1 cellular context compared by ENCODE assay signal in genomic region chr1:109263597-109264378, GRCh38.
TF ChIP-seq lines count a peak whose summit lies in the region.

No MANE protein-coding gene starts in this region.

TF ChIP-seq in H1, 55 proteins besides CTCF, POLR2A, EP300 and RAD21:
- TF ChIP-seq TAF7 (optimal IDR thresholded peaks at IDR 0.05; ENCODE audit: borderline replicate concordance, low read depth, low read length) (peak; percentile 97), BACH1 (IDR thresholded peaks at IDR 0.05; ENCODE audit: low read length) (no peak), PHF8 (conservative IDR thresholded peaks at IDR 0.05; ENCODE audit: low read depth, low read length) (no peak), SP4 (IDR thresholded peaks at IDR 0.05; ENCODE audit: low read length) (peak; percentile 73; the same call in 1 of the 2 replicates), HDAC2 (IDR thresholded peaks at IDR 0.05; ENCODE audit: borderline replicate concordance in 1 of 2, low read depth in 2 of 2, low read length in 2 of 2) (peak; percentile 92 to 99; a peak in 3 of 4 replicates), GABPA (IDR thresholded peaks at IDR 0.05; ENCODE audit: borderline replicate concordance, insufficient read depth, low read length) (no peak), USF2 (IDR thresholded peaks at IDR 0.05; ENCODE audit: low read length) (no peak), ASH2L (IDR thresholded peaks at IDR 0.05; ENCODE audit: low read length) (peak; percentile 61), GTF2F1 (IDR thresholded peaks at IDR 0.05; ENCODE audit: borderline replicate concordance, low read depth, low read length) (peak; percentile 76; the same call in 1 of the 2 replicates), SIRT6 (IDR thresholded peaks at IDR 0.05; ENCODE audit: low read length) (no peak), ATF2 (IDR thresholded peaks at IDR 0.05; ENCODE audit: low read length) (0 out of 2 replicates have a peak, but pooled peaks have one; percentile 48), CREB1 (IDR thresholded peaks at IDR 0.05) (peak; percentile 82), KDM1A (IDR thresholded peaks at IDR 0.05; ENCODE audit: borderline replicate concordance, low read length) (peak; percentile 56; the same call in 1 of the 2 replicates), MAX (IDR thresholded peaks at IDR 0.05) (peak; percentile 100), POLR2AphosphoS5 (IDR thresholded peaks at IDR 0.05; ENCODE audit: low read depth, low read length) (peak; percentile 83), ATF3 (IDR thresholded peaks at IDR 0.05; ENCODE audit: insufficient read depth, low read depth, low read length) (0 out of 2 replicates have a peak, but pooled peaks have one; percentile 44), CHD1 (IDR thresholded peaks at IDR 0.05; ENCODE audit: low read depth, low read length) (no peak), KDM5A (IDR thresholded peaks at IDR 0.05; ENCODE audit: low read length) (no peak; the same call in 1 of the 2 replicates), YY1 (IDR thresholded peaks at IDR 0.05; ENCODE audit: low read depth, low read length) (peak; percentile 83), SIN3A (conservative IDR thresholded peaks at IDR 0.05 in 1 of 2, IDR thresholded peaks at IDR 0.05 in 1 of 2; ENCODE audit: low read depth in 1 of 2, low read length in 2 of 2) (peak in 1 of 2 experiments; percentile 90; a peak in 3 of 4 replicates), RBBP5 (IDR thresholded peaks at IDR 0.05; ENCODE audit: borderline replicate concordance, low read depth, low read length) (no peak), E2F6 (IDR thresholded peaks at IDR 0.05) (peak; percentile 95), TEAD4 (IDR thresholded peaks at IDR 0.05; ENCODE audit: low read depth, low read length) (peak; percentile 69; the same call in 1 of the 2 replicates), POU5F1 (IDR thresholded peaks at IDR 0.05; ENCODE audit: low read depth, low read length) (no peak), JUND (IDR thresholded peaks at IDR 0.05; ENCODE audit: low read length) (peak; percentile 76), SUZ12 (IDR thresholded peaks at IDR 0.05; ENCODE audit: low read length) (no peak), CTBP2 (IDR thresholded peaks at IDR 0.05; ENCODE audit: borderline replicate concordance, insufficient read depth, insufficient read length, low read length) (peak; percentile 95), BRCA1 (IDR thresholded peaks at IDR 0.05; ENCODE audit: low read depth, low read length) (no peak), NANOG (IDR thresholded peaks at IDR 0.05; ENCODE audit: insufficient read depth, low read depth, low read length, poor library complexity, severe bottlenecking) (no peak), TBP (IDR thresholded peaks at IDR 0.05; ENCODE audit: low read depth, low read length) (0 out of 2 replicates have a peak, but pooled peaks have one; percentile 26), SP1 (IDR thresholded peaks at IDR 0.05; ENCODE audit: low read depth, low read length) (0 out of 2 replicates have a peak, but pooled peaks have one; percentile 33), SRF (IDR thresholded peaks at IDR 0.05; ENCODE audit: low read depth, low read length) (peak; percentile 39; the same call in 1 of the 2 replicates), RXRA (IDR thresholded peaks at IDR 0.05; ENCODE audit: insufficient read depth, low read depth, low read length) (no peak)
